Comparison of ENCODE assay signal across 8 cellular contexts in the genomic region with DNA sequence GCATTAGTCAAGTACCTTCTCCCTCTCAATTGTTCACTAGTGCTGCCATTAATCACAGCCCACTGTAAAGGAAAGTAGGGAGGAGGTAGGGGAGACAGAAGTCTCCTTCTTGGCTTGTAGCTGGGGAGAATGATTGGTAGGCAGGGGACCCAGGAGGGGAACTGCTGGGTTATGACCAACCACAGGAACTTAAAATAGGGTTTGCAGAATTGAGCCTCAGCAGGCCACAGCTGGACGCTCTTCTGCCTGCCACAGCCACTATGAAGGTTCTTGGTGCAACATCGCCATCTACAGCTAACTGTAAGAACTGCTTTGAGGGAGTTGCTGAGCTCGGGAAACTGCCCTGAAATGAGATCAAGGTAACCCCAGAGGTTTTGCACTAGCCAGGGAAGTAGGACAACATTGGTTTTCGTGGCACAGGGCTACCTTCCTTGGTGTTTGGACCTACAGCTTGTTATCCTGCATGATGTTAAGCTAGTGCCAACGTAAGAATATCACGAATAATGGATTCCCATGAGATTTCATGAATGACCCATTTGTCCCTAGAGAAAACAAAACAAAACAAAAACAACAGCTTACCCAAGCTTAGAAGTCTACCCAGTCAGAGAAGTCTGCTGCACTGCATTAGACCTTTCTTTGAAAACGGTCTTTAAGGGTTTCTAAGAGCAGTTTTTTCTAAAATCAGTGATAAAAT.
DNase-seq lines count a peak whose midpoint lies in the region; ATAC-seq and TF ChIP-seq lines count a peak whose summit lies in the region.

No MANE protein-coding gene starts in this region.

- no peak overlapping the region for H3K4me3 ChIP-seq in gastrocnemius medialis

- CTCF ChIA-PET in activated CD8-positive, alpha-beta T cell treated with anti-CD3 and anti-CD28 coated beads, Interleukin-2, amount 10 ng/mL, durations not matched to agents 7 days and 5 days (lab: Charles Lee), result interaction anchor here (1.3 kb wide), 1 partner anchor 1064 kb away, joined by 7 read pairs; no protein-coding TSS in a partner anchor

- no peaks in the 10 kb centered on the region for H3K27me3 Mint-ChIP-seq in activated CD8-positive, alpha-beta T cell treated with anti-CD3 and anti-CD28 coated beads, Interleukin-2, amount 10 ng/mL, durations not matched to agents 7 days and 5 days (ENCODE audit: low read depth)

- in situ Hi-C loops in gastrocnemius medialis (cut with MboI; ENCODE audit: low sequenced_read_pairs in 4 of 4), result loop anchor here in 1 of 4 donors (10.0 kb wide), 1 partner anchor 1060 kb away; no protein-coding TSS in a partner anchor

- POLR2A ChIA-PET in activated CD8-positive, alpha-beta T cell treated with anti-CD3 and anti-CD28 coated beads, Interleukin-2, amount 10 ng/mL, durations not matched to agents 7 days and 5 days (lab: Charles Lee), result no interaction called here

- H3K4me3 Mint-ChIP-seq in activated CD8-positive, alpha-beta T cell treated with anti-CD3 and anti-CD28 coated beads, Interleukin-2, amount 10 ng/mL, durations not matched to agents 7 days and 5 days, result no peak overlapping the region

- intact Hi-C loops in left ventricle myocardium superior (cut with micrococcal nuclease) (loop anchor here (10.0 kb wide), 1 partner anchor 1060 kb away; no protein-coding TSS in a partner anchor), gastrocnemius medialis (cut with DNase I; ENCODE audit: low total_unique reads) (no loop called here)

- ATAC-seq in HG03097 (IDR thresholded peaks at IDR 0.05; ENCODE audit: low FRiP score, unreplicated experiment), result peak; percentile 86
- no peak for ATAC-seq in activated CD8-positive, alpha-beta T cell treated with anti-CD3 and anti-CD28 coated beads, Interleukin-2, amount 10 ng/mL, durations not matched to agents 7 days and 5 days
- peak; percentile 58 for ATAC-seq in left ventricle myocardium superior
- ATAC-seq in gastrocnemius medialis, result no peak

- TF ChIP-seq POLR2A in gastrocnemius medialis (IDR thresholded peaks at IDR 0.05), result no peak

- no peaks in the 10 kb centered on the region for H3K36me3 ChIP-seq in gastrocnemius medialis

- no peaks in the 10 kb centered on the region for H3K9me3 ChIP-seq in gastrocnemius medialis

- no peaks in the 10 kb centered on the region for H3K9me3 Mint-ChIP-seq in activated CD8-positive, alpha-beta T cell treated with anti-CD3 and anti-CD28 coated beads, Interleukin-2, amount 10 ng/mL, durations not matched to agents 7 days and 5 days (ENCODE audit: insufficient read depth)

- no peak overlapping the region for H3K27ac ChIP-seq in gastrocnemius medialis

- no peaks in the 10 kb centered on the region for H3K4me1 ChIP-seq in gastrocnemius medialis

- H3K27ac Mint-ChIP-seq in activated CD8-positive, alpha-beta T cell treated with anti-CD3 and anti-CD28 coated beads, Interleukin-2, amount 10 ng/mL, durations not matched to agents 7 days and 5 days, result no peak overlapping the region

- peak in 3 of 5 experiments; percentile 34 to 44 (median 43) for TF ChIP-seq CTCF in gastrocnemius medialis (IDR thresholded peaks at IDR 0.05 in 4 of 5, conservative IDR thresholded peaks at IDR 0.05 in 1 of 5)

- H3K36me3 Mint-ChIP-seq in activated CD8-positive, alpha-beta T cell treated with anti-CD3 and anti-CD28 coated beads, Interleukin-2, amount 10 ng/mL, durations not matched to agents 7 days and 5 days (ENCODE audit: low read depth), result no peaks in the 10 kb centered on the region

- H3K27me3 ChIP-seq in gastrocnemius medialis, result no peaks in the 10 kb centered on the region

- peak; percentile 56 for DNase-seq in DMS153 treated with DMSO at 0.1 percent for 48 hours (lab: John Stamatoyannopoulos, UW; ENCODE audit: unreplicated experiment)
- peak; percentile 2 for DNase-seq in GM19238 (ENCODE audit: insufficient read length, low spot score)
- DNase-seq in NCI-H2171 (lab: John Stamatoyannopoulos, UW), result peak; percentile 1
- peak; percentile 33 for DNase-seq in activated CD8-positive, alpha-beta T cell treated with anti-CD3 and anti-CD28 coated beads, Interleukin-2, amount 10 ng/mL, durations not matched to agents 7 days and 5 days
- no peak for DNase-seq in left ventricle myocardium superior
- no peak for DNase-seq in gastrocnemius medialis
- DNase-seq in activated gamma-delta T cell (lab: John Stamatoyannopoulos, UW), result no peak

- no peaks in the 10 kb centered on the region for H3K4me1 Mint-ChIP-seq in activated CD8-positive, alpha-beta T cell treated with anti-CD3 and anti-CD28 coated beads, Interleukin-2, amount 10 ng/mL, durations not matched to agents 7 days and 5 days (ENCODE audit: low read depth)

Comparison
In these comparisons a context has a peak if more than half of its experiments do, and no peak if none do; other contexts are left out.
1. DNase-seq: peak in DMS153 treated with DMSO at 0.1 percent for 48 hours (single experiment), GM19238 (single experiment), NCI-H2171 (single experiment) and activated CD8-positive, alpha-beta T cell treated with anti-CD3 and anti-CD28 coated beads, Interleukin-2, amount 10 ng/mL, durations not matched to agents 7 days and 5 days (single experiment); none in left ventricle myocardium superior (single experiment), gastrocnemius medialis (0 of 2) and activated gamma-delta T cell (single experiment).
2. ATAC-seq: peak in HG03097 (single experiment) and left ventricle myocardium superior (single experiment); none in activated CD8-positive, alpha-beta T cell treated with anti-CD3 and anti-CD28 coated beads, Interleukin-2, amount 10 ng/mL, durations not matched to agents 7 days and 5 days (single experiment) and gastrocnemius medialis (0 of 2).